In the genomic region with DNA sequence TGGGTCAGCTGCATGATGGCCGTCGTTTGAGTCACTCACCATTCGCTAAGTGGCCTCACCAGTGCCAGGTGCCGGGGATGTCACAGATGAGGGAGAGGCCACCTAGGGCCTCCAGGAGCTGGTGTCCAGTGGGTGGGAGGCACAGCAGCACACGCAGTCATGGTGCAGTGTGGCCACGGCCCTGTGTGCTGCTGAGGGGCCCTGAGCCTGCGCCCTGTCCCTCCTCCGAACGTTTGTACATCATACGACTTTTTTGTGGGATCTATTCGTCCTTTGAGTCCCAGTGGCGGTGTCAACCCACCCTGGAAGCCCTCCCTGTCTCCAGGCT, we compare ENCODE assay signal across 18 cellular contexts.
"Had no signal": no experiment of that assay in that cellular context is flagged by ENCODE, and none has a peak within 500 bp of the region (broad histone marks: within the 10 kb centered on the region; RNA-seq: fewer than 3 reads in every experiment).

No MANE protein-coding gene starts in this region.

- H3K4me3 ChIP-seq: breast epithelium, coronary artery, gastroesophageal sphincter, mucosa of descending colon, transverse colon, uterus had no signal

- ATAC-seq: gastroesophageal sphincter had no signal

- H3K4me1 ChIP-seq: breast epithelium, gastroesophageal sphincter, transverse colon, uterus had no signal

- H3K36me3 ChIP-seq: breast epithelium, gastroesophageal sphincter, transverse colon, uterus had no signal

- H3K27ac ChIP-seq: breast epithelium, coronary artery, epithelial cell of prostate, gastroesophageal sphincter, transverse colon, uterus had no signal

- DNase-seq: activated CD8-positive, alpha-beta memory T cell treated with anti-CD3 and anti-CD28 coated beads for 24 hours; activated CD8-positive, alpha-beta memory T cell treated with anti-CD3 and anti-CD28 coated beads, Interleukin-2, amount 50 U/mL, for 4 hours; activated naive CD4-positive, alpha-beta T cell treated with Interleukin-2 at 50 U/mL for 16 hours; activated T-cell treated with anti-CD3 and anti-CD28 coated beads, Interleukin-2, amount 50 U/mL, for 24 hours; cerebellar nuclear complex; head of caudate nucleus; hypothalamus; stimulated activated CD4-positive, alpha-beta T cell treated with anti-CD3 and anti-CD28 coated beads, Interleukin-12 subunit alpha, Interleukin-12 subunit beta, amount 100 ng/mL, for 4 hours; stimulated activated CD4-positive, alpha-beta T cell treated with anti-CD3 and anti-CD28 coated beads, Interleukin-1b, Interleukin-23, amount 100 ng/mL, for 48 hours; T-helper 1 cell; T-helper 9 cell; transverse colon; uterus had no signal

- H3K9me3 ChIP-seq: breast epithelium, gastroesophageal sphincter, mucosa of descending colon, transverse colon, uterus had no signal
